14 cellular contexts compared by ENCODE assay signal in the genomic region with DNA sequence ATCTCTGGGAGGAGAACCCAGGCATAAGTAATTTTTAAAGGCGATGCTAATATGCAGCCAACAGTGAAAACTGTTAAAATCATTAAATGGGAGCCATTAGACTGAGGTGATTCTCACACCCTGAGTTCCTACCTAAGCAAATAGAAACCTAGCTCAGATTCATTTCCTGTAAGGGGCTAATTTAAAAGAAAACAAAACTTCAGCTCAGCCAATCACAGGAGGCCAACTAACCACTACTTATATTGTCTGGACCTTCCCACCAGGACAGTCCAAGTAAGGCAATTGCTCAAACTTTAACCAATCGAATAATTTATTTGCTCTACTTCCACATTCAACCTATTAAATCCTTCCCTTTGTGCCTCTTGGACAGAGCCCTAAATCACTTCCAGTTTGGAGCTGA.
A peak's percentile ranks its signal among the peaks of the same experiment; 100 is the strongest.
DNase-seq lines count a peak whose midpoint lies in the region; ATAC-seq and FAIRE-seq lines count a peak whose summit lies in the region.
"Had no signal": no experiment of that assay in that cellular context is flagged by ENCODE, and none has a peak within 500 bp of the region (broad histone marks: within the 10 kb centered on the region; RNA-seq: fewer than 3 reads in every experiment).

No MANE protein-coding gene starts in this region.

- ATAC-seq in HG02763 (IDR thresholded peaks at IDR 0.05; ENCODE audit: unreplicated experiment), result peak; percentile 56
- ATAC-seq: HCT116; naive thymus-derived CD4-positive, alpha-beta T cell had no signal

- DNase-seq in DMS 273 treated with DMSO at 0.1 percent for 48 hours (lab: John Stamatoyannopoulos, UW), result peak; percentile 47
- DNase-seq in GM19239 (ENCODE audit: insufficient read length, low spot score), result no peak
- peak; percentile 81 for DNase-seq in NCI-H69 (lab: John Stamatoyannopoulos, UW)
- no peak for DNase-seq in dedifferentiated amniotic fluid mesenchymal stem cell (ENCODE audit: extremely low spot score)
- DNase-seq in NCI-H2227 (lab: John Stamatoyannopoulos, UW; ENCODE audit: unreplicated experiment), result no peak
- DNase-seq in activated CD8-positive, alpha-beta memory T cell treated with anti-CD3 and anti-CD28 coated beads, Interleukin-2, amount 50 U/mL, for 4 hours, result no peak
- DNase-seq in urothelium cell line (ENCODE audit: low spot score), result no peak
- DNase-seq: activated T-cell treated with anti-CD3 and anti-CD28 coated beads, Interleukin-2, amount 50 U/mL, for 1 hour; hippocampal formation; naive thymus-derived CD4-positive, alpha-beta T cell; RPMI8226 had no signal

- FAIRE-seq in GM19239 (lab: Jason Lieb, UNC) (peak; percentile 4), urothelium cell line (lab: Jason Lieb, UNC) (no peak)
- FAIRE-seq: colon had no signal

Comparison
In these comparisons a context has a peak if more than half of its experiments do, and no peak if none do; other contexts are left out.
1. DNase-seq: peak in DMS 273 treated with DMSO at 0.1 percent for 48 hours (single experiment) and NCI-H69 (single experiment); none in GM19239 (single experiment), dedifferentiated amniotic fluid mesenchymal stem cell (single experiment), NCI-H2227 (single experiment), activated CD8-positive, alpha-beta memory T cell treated with anti-CD3 and anti-CD28 coated beads, Interleukin-2, amount 50 U/mL, for 4 hours (single experiment) and urothelium cell line (single experiment).